20 cellular contexts compared by ENCODE assay signal in genomic region chr7:135616136-135616535, GRCh38. TPM values are rescaled to one million over a fixed set of nuclear protein-coding genes. Genes with fewer than 3 reads are reported as not detected.
DNase-seq lines count a peak whose midpoint lies in the region; ATAC-seq and TF ChIP-seq lines count a peak whose summit lies in the region.
"Had no signal": no experiment of that assay in that cellular context is flagged by ENCODE, and none has a peak within 500 bp of the region (broad histone marks: within the 10 kb centered on the region; RNA-seq: fewer than 3 reads in every experiment).

No MANE protein-coding gene starts in this region.

- no peaks in the 10 kb centered on the region for H3K9me3 ChIP-seq in testis
- H3K9me3 ChIP-seq: BLaER1, Caco-2, HAP-1 had no signal

- no peaks in the 10 kb centered on the region for H3K4me1 Mint-ChIP-seq in central memory CD8-positive, alpha-beta T cell
- H3K4me1 Mint-ChIP-seq: B cell; CD4-positive, CD25-positive, alpha-beta regulatory T cell had no signal

- no peak overlapping the region for H3K4me3 ChIP-seq in testis
- H3K4me3 ChIP-seq: BLaER1, GM12878, HAP-1 had no signal

- no peak overlapping the region for H3K27ac ChIP-seq in testis
- H3K27ac ChIP-seq: BLaER1, C4-2B had no signal

- TF ChIP-seq POLR2A in testis (IDR thresholded peaks at IDR 0.05), result no peak

- intact Hi-C loops in testis (cut with DNase I; ENCODE audit: low total_unique reads), result no loop called here

- peaks cover 10% of the 10 kb centered on the region for H3K4me1 ChIP-seq in testis
- H3K4me1 ChIP-seq: BLaER1, Caco-2, HAP-1 had no signal

- no peak for TF ChIP-seq CTCF in testis (IDR thresholded peaks at IDR 0.05)

- H3K4me3 Mint-ChIP-seq in central memory CD8-positive, alpha-beta T cell, result no peak overlapping the region
- H3K4me3 Mint-ChIP-seq: B cell; CD4-positive, CD25-positive, alpha-beta regulatory T cell; CD8-positive, alpha-beta T cell had no signal

- peak overlapping the region; percentile 38 for H3K27ac Mint-ChIP-seq in central memory CD8-positive, alpha-beta T cell (ENCODE audit: low read depth)
- H3K27ac Mint-ChIP-seq: B cell; CD4-positive, CD25-positive, alpha-beta regulatory T cell; CD8-positive, alpha-beta T cell had no signal

- no peaks in the 10 kb centered on the region for H3K36me3 ChIP-seq in testis (ENCODE audit: low read depth, missing control alignments)

- ATAC-seq in central memory CD8-positive, alpha-beta T cell (replicated peaks; ENCODE audit: extremely low read depth, poor library complexity, severe bottlenecking), result no peak
- no peak for ATAC-seq in HG02610 (IDR thresholded peaks at IDR 0.05; ENCODE audit: unreplicated experiment)
- ATAC-seq: CD8-positive, alpha-beta T cell; GM12878 had no signal

- 95 to 100% methylated on average over 1 of the region's 1 CpG for WGBS in testis, 2 donors

- no peaks in the 10 kb centered on the region for H3K27me3 ChIP-seq in testis
- H3K27me3 ChIP-seq: BLaER1 had no signal

- DNase-seq in AG08396 (ENCODE audit: low spot score) (peak; percentile 11), HCEC 1CT (peak; percentile 3), hippocampal formation (lab: John Stamatoyannopoulos, UW) (no peak), SHP77 (lab: John Stamatoyannopoulos, UW) (no peak), testis (no peak)
- DNase-seq in central memory CD8-positive, alpha-beta T cell (ENCODE audit: low spot score in 2 of 2), result no peak
- DNase-seq: 8988T; Caco-2; CD4-positive, CD25-positive, alpha-beta regulatory T cell; CD8-positive, alpha-beta T cell; DMS153; DND-41; GDM1; GOT3 had no signal

- H3K36me3 Mint-ChIP-seq in central memory CD8-positive, alpha-beta T cell (ENCODE audit: insufficient read depth), result peaks cover 60% of the 10 kb centered on the region

- H3K27me3 Mint-ChIP-seq in central memory CD8-positive, alpha-beta T cell, result no peaks in the 10 kb centered on the region
- H3K27me3 Mint-ChIP-seq: B cell; CD4-positive, CD25-positive, alpha-beta regulatory T cell had no signal

- no peaks in the 10 kb centered on the region for H3K9me3 Mint-ChIP-seq in central memory CD8-positive, alpha-beta T cell
- H3K9me3 Mint-ChIP-seq: CD4-positive, CD25-positive, alpha-beta regulatory T cell; CD8-positive, alpha-beta T cell had no signal

RNA-seq across cellular contexts. Expression of gene STMP1, which starts 46.2 kb away (rescaled TPM):
- total RNA-seq in testis, result 10 to 100 TPM; 36.4 to 39.7 TPM
- 56.3 TPM for polyA plus RNA-seq in testis (ENCODE audit: insufficient read depth, low read depth, low replicate concordance)

RNA-seq across cellular contexts. Expression of gene NUP205, which starts 58.4 kb away (rescaled TPM):
- 10 to 100 TPM; 73.6 to 77.2 TPM for total RNA-seq in testis
- polyA plus RNA-seq in testis (ENCODE audit: insufficient read depth, low read depth, low replicate concordance), result 47.8 TPM

Comparison
In these comparisons a context has a peak if more than half of its experiments do, and no peak if none do; other contexts are left out.
1. DNase-seq: peak in AG08396 (single experiment) and HCEC 1CT (single experiment); none in central memory CD8-positive, alpha-beta T cell (0 of 2), hippocampal formation (0 of 2), SHP77 (0 of 2) and testis (single experiment).